13 cellular contexts compared by ENCODE assay signal in genomic region chr2:146982393-146982846, GRCh38.
DNase-seq lines count a peak whose midpoint lies in the region; ATAC-seq and TF ChIP-seq lines count a peak whose summit lies in the region.
"Had no signal": no experiment of that assay in that cellular context is flagged by ENCODE, and none has a peak within 500 bp of the region (broad histone marks: within the 10 kb centered on the region; RNA-seq: fewer than 3 reads in every experiment).

No MANE protein-coding gene starts in this region.

- CTCF ChIA-PET in RWPE1 (lab: Yijun Ruan, JAX): interaction anchor here (0.7 kb wide), 1 partner anchor 944 kb away, joined by 3 read pairs; no protein-coding TSS in a partner anchor

- TF ChIP-seq CTCF in RWPE1 (conservative IDR thresholded peaks at IDR 0.05; ENCODE audit: low read depth) (no peak), fibroblast of mammary gland (conservative IDR thresholded peaks at IDR 0.05; ENCODE audit: control insufficient read depth, insufficient read depth, low read depth, low read length) (no peak)

- no peak overlapping the region for H3K4me3 ChIP-seq in fibroblast of mammary gland (ENCODE audit: control insufficient read depth, low read depth, low read length)
- H3K4me3 ChIP-seq: SJSA1 had no signal

- no peak for ATAC-seq in activated naive CD4-positive, alpha-beta T cell treated with anti-CD3 and anti-CD28 coated beads, Interleukin-2, amount 50 U/mL, for 72 hours
- ATAC-seq in GM18519 (IDR thresholded peaks at IDR 0.05; ENCODE audit: low FRiP score, unreplicated experiment) (no peak), HG03432 (IDR thresholded peaks at IDR 0.05; ENCODE audit: unreplicated experiment) (no peak)

- peak; percentile 29 for DNase-seq in EL
- peak; percentile 67 for DNase-seq in RWPE1 (ENCODE audit: low spot score)
- peak; percentile 99 for DNase-seq in fibroblast of mammary gland (ENCODE audit: low read depth)
- peak; percentile 93 for DNase-seq in renal cortical epithelial cell (ENCODE audit: low read depth)
- no peak for DNase-seq in DMS79 treated with DMSO at 0.1 percent for 48 hours (lab: John Stamatoyannopoulos, UW)
- DNase-seq in activated naive CD4-positive, alpha-beta T cell treated with anti-CD3 and anti-CD28 coated beads, Interleukin-2, amount 50 U/mL, for 72 hours (ENCODE audit: low spot score in 2 of 2): no peak
- DNase-seq: activated CD4-positive, alpha-beta memory T cell treated with anti-CD3 and anti-CD28 coated beads for 36 hours; Caco-2; glutamatergic neuron; NCI-H1694 treated with DMSO at 0.1 percent for 48 hours had no signal

- no peaks in the 10 kb centered on the region for H3K36me3 Mint-ChIP-seq in activated naive CD4-positive, alpha-beta T cell treated with anti-CD3 and anti-CD28 coated beads, Interleukin-2, amount 50 U/mL, for 72 hours
- H3K36me3 Mint-ChIP-seq: activated CD4-positive, alpha-beta memory T cell treated with anti-CD3 and anti-CD28 coated beads for 36 hours had no signal

- POLR2A ChIA-PET in RWPE1 (lab: Yijun Ruan, JAX; ENCODE audit: low non-redundant PET): no interaction called here

- peak overlapping the region; percentile 72; the same call in 1 of the 2 replicates for H3K27ac ChIP-seq in RWPE1
- H3K27ac ChIP-seq: SJSA1 had no signal

- no peak overlapping the region for H3K27ac Mint-ChIP-seq in activated naive CD4-positive, alpha-beta T cell treated with anti-CD3 and anti-CD28 coated beads, Interleukin-2, amount 50 U/mL, for 72 hours
- H3K27ac Mint-ChIP-seq: activated CD4-positive, alpha-beta memory T cell treated with anti-CD3 and anti-CD28 coated beads for 36 hours had no signal

- H3K9me3 Mint-ChIP-seq in activated naive CD4-positive, alpha-beta T cell treated with anti-CD3 and anti-CD28 coated beads, Interleukin-2, amount 50 U/mL, for 72 hours: peaks cover 3 to 5% of the 10 kb centered on the region in 2 donors

Comparison
In these comparisons a context has a peak if more than half of its experiments do, and no peak if none do; other contexts are left out.
1. DNase-seq: peak in EL (single experiment), RWPE1 (single experiment), fibroblast of mammary gland (single experiment) and renal cortical epithelial cell (single experiment); none in DMS79 treated with DMSO at 0.1 percent for 48 hours (single experiment) and activated naive CD4-positive, alpha-beta T cell treated with anti-CD3 and anti-CD28 coated beads, Interleukin-2, amount 50 U/mL, for 72 hours (0 of 2).